ENCODE assay signal across 8 cellular contexts in the genomic region with DNA sequence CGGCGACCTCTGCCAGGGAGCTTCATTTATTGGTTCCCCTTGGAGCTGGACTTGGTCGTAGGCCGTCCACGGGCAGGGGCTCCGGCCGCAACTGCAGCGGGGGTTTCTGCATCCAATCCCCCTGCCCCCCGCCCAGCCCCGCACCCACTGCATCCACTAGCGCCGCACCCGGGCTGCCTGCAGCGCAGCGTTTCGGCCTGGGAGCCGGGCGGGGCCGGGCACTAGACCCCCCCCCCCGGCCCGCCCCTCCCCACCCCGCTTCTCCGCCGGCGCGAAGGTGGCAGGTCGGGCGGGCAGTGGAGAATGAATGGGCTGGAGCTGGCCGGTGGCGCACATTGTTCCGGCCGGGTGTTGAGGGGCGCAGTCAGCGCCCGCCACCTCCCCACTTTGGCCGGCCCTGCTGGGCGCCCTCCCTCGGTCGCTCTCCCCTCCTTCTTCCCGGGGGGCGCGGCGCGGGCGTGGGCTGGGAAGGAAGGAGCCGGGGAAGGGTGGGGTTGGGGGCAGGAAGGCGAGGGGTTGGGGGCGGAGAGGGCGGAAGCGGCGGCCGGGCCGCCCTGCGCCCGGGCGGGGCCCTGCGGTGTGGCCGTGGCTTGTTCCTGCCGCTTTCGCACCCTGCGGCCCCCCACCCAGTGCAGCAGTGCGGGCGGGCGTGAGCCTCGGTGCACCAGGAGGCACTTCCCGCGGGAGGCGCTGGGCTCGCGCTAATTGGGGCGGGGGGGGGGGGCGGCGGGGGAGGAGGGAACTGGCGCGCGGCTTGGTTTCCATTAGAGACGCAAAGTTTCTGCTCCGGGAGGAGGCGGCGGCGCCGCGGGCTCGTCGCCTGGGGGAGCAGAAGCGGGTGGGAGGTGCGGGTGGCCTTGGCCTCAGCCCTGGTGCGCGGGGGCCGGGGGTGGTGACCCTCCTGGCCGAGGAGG. TPM values are rescaled to one million over a fixed set of nuclear protein-coding genes. Genes with fewer than 3 reads are reported as not detected.
A peak's percentile ranks its signal among the peaks of the same experiment; 100 is the strongest.
DNase-seq lines count a peak whose midpoint lies in the region; ATAC-seq, FAIRE-seq and TF ChIP-seq lines count a peak whose summit lies in the region.

No MANE protein-coding gene starts in this region.

- H3K27ac ChIP-seq in duodenal mucosa (ENCODE audit: low read depth, low read length): peak overlapping the region; percentile 84
- peak overlapping the region; percentile 97 for H3K27ac ChIP-seq in lower lobe of right lung

- peak; percentile 67 to 73 for ATAC-seq in lower lobe of right lung

- intact Hi-C loops in lower lobe of right lung (cut with DNase I): no loop called here

- H3K4me3 ChIP-seq in HFF-Myc (replicated peaks; ENCODE audit: low read depth, low read length) (peak overlapping the region; percentile 84), duodenal mucosa (ENCODE audit: low read depth in 1 of 2, low read length in 2 of 2) (peak overlapping the region; percentile 77 to 95), lower lobe of right lung (peak overlapping the region; percentile 100)

- H3K36me3 ChIP-seq in duodenal mucosa (ENCODE audit: control insufficient read depth in 1 of 2, insufficient read depth in 2 of 2, low read length in 2 of 2): peaks cover 29% of the 10 kb centered on the region in 2 donors
- peaks cover 28% of the 10 kb centered on the region for H3K36me3 ChIP-seq in lower lobe of right lung

- peak; percentile 48 for DNase-seq in GM12891 (ENCODE audit: insufficient read length, low spot score)
- DNase-seq in HFF-Myc (ENCODE audit: extremely low read depth, low read depth): no peak
- DNase-seq in NCI-H1105 (lab: John Stamatoyannopoulos, UW): peak; percentile 50
- peak; percentile 48 to 55 for DNase-seq in activated CD4-positive, alpha-beta T cell treated with anti-CD3 and anti-CD28 coated beads, Interleukin-2, amount 50 U/mL, for 4 hours
- peak; percentile 78 for DNase-seq in lower lobe of right lung
- peak; percentile 21 to 43 (median 37) for DNase-seq in stimulated activated CD4-positive, alpha-beta T cell treated with anti-CD3 and anti-CD28 coated beads, TNF-alpha, amount 100 ng/mL, for 4 hours (ENCODE audit: low read depth in 3 of 3)
- no peak for DNase-seq in DMS153 treated with DMSO at 0.1 percent for 48 hours (lab: John Stamatoyannopoulos, UW; ENCODE audit: unreplicated experiment)

- H3K4me1 ChIP-seq in duodenal mucosa (ENCODE audit: control insufficient read depth in 1 of 2, insufficient read depth in 2 of 2, low read length in 2 of 2) (peaks cover 32 to 41% of the 10 kb centered on the region in 2 donors), lower lobe of right lung (peaks cover 50% of the 10 kb centered on the region)

- no peak for TF ChIP-seq POLR2A in GM12891 (IDR thresholded peaks at IDR 0.05; ENCODE audit: low read depth, low read length)

- no peaks in the 10 kb centered on the region for H3K27me3 ChIP-seq in duodenal mucosa (ENCODE audit: control insufficient read depth in 1 of 2, insufficient read depth in 2 of 2, low read length in 2 of 2)
- H3K27me3 ChIP-seq in lower lobe of right lung (ENCODE audit: low read depth): no peaks in the 10 kb centered on the region

- H3K9me3 ChIP-seq in duodenal mucosa (ENCODE audit: control insufficient read depth in 1 of 2, low read length in 2 of 2) (no peaks in the 10 kb centered on the region), lower lobe of right lung (no peaks in the 10 kb centered on the region)

- H3K9ac ChIP-seq in duodenal mucosa (ENCODE audit: low read depth in 1 of 2, low read length in 2 of 2): peak overlapping the region; percentile 95 to 97

- no peak for TF ChIP-seq CTCF in HFF-Myc (IDR thresholded peaks at IDR 0.05; ENCODE audit: low read depth, low read length, missing control alignments)
- no peak for TF ChIP-seq CTCF in lower lobe of right lung (IDR thresholded peaks at IDR 0.05)

- FAIRE-seq in GM12891 (lab: Jason Lieb, UNC): no peak

TF ChIP-seq in GM12891, 5 proteins besides CTCF, POLR2A, EP300 and RAD21:
- TF ChIP-seq TAF1 (IDR thresholded peaks at IDR 0.05; ENCODE audit: low read depth, low read length): no peak
- no peak for TF ChIP-seq PAX5 (IDR thresholded peaks at IDR 0.05; ENCODE audit: insufficient read depth, low read length, severe bottlenecking)
- no peak for TF ChIP-seq SPI1 (IDR thresholded peaks at IDR 0.05; ENCODE audit: low read depth, low read length)
- TF ChIP-seq POU2F2 (IDR thresholded peaks at IDR 0.05; ENCODE audit: low read depth, low read length): no peak
- TF ChIP-seq POLR2AphosphoS5 (IDR thresholded peaks at IDR 0.05; ENCODE audit: low read depth, low read length): no peak

RNA-seq across cellular contexts. Expression of a gene that starts 0.8 kb away (rescaled TPM):
- polyA plus RNA-seq in GM12891 (2012; ENCODE audit: low read depth, missing spikeins): 145 TPM
- 518 TPM for total RNA-seq in lower lobe of right lung

Comparison
In these comparisons a context has a peak if more than half of its experiments do, and no peak if none do; other contexts are left out.
1. DNase-seq: peak in GM12891 (single experiment), NCI-H1105 (single experiment), activated CD4-positive, alpha-beta T cell treated with anti-CD3 and anti-CD28 coated beads, Interleukin-2, amount 50 U/mL, for 4 hours (2 of 2), lower lobe of right lung (single experiment) and stimulated activated CD4-positive, alpha-beta T cell treated with anti-CD3 and anti-CD28 coated beads, TNF-alpha, amount 100 ng/mL, for 4 hours (3 of 3); none in HFF-Myc (single experiment) and DMS153 treated with DMSO at 0.1 percent for 48 hours (single experiment).
2. Peak in every context shown above with its lines, with median percentiles within 50 percentile points of each other: H3K4me3 ChIP-seq.